Comparison of ENCODE assay signal across 8 cellular contexts in the genomic region with DNA sequence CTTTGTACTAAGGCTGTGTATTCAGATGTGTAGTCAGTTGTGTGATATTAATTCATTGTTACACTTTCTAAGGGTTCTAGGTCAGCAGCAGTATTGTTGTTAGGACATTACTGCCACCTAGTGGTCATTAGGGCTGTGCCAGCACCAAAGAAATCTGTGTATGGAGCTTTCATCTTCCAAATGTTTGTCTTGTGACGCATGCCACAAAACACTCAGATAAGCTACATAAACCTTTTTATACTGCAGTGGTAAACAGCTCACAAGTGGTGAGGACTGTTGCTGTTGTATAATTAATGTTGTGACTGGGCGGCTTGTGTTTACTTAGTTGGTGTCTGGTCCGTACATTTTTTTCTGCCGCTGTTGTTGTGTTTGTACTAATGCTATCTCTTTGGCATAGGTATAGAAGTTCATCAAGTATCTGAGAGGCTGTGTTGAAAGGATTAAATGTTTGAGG. TPM values are rescaled to one million over a fixed set of nuclear protein-coding genes. Genes with fewer than 3 reads are reported as not detected.
DNase-seq lines count a peak whose midpoint lies in the region; ATAC-seq and TF ChIP-seq lines count a peak whose summit lies in the region.

No MANE protein-coding gene starts in this region.

- no peaks in the 10 kb centered on the region for H3K36me3 ChIP-seq in heart left ventricle

- H3K27me3 ChIP-seq in heart left ventricle: no peaks in the 10 kb centered on the region

- ATAC-seq in GM21619 (IDR thresholded peaks at IDR 0.05; ENCODE audit: unreplicated experiment) (peak; percentile 56), heart left ventricle (peak; percentile 77 to 90 (median 88)), HG03139 (IDR thresholded peaks at IDR 0.05; ENCODE audit: unreplicated experiment) (no peak)
- ATAC-seq in activated naive CD8-positive, alpha-beta T cell treated with anti-CD3 and anti-CD28 coated beads, Interleukin-2, amount 50 U/mL, for 24 hours: peak; percentile 20

- intact Hi-C loops in heart left ventricle (cut with DNase I): loop anchor here (1.0 to 10.0 kb wide), 11 partner anchors 50 to 368 kb away; a partner anchor contains a TSS

- peak; percentile 89 to 97 (median 94) for TF ChIP-seq CTCF in heart left ventricle (IDR thresholded peaks at IDR 0.05)

- peak overlapping the region in 5 of 12 donors; percentile 8 to 28 (median 10) for H3K4me3 ChIP-seq in heart left ventricle

- peaks cover 3% of the 10 kb centered on the region for H3K27me3 Mint-ChIP-seq in activated naive CD8-positive, alpha-beta T cell treated with anti-CD3 and anti-CD28 coated beads, Interleukin-2, amount 50 U/mL, for 24 hours

- DNase-seq in DMS79 treated with DMSO at 0.1 percent for 48 hours (lab: John Stamatoyannopoulos, UW) (peak; percentile 57), M059J (ENCODE audit: low read depth) (peak; percentile 93), SKM-1 (lab: John Stamatoyannopoulos, UW; ENCODE audit: unreplicated experiment) (peak; percentile 27), heart left ventricle (peak in 4 of 5 donors; percentile 40 to 60 (median 50)), renal cortical epithelial cell (ENCODE audit: low read depth) (peak; percentile 84)
- DNase-seq in activated naive CD8-positive, alpha-beta T cell treated with anti-CD3 and anti-CD28 coated beads, Interleukin-2, amount 50 U/mL, for 24 hours: peak; percentile 63

- H3K4me1 ChIP-seq in heart left ventricle: peaks cover 0 to 71% (median 2%) of the 10 kb centered on the region in 12 donors

- TF ChIP-seq POLR2A in heart left ventricle (IDR thresholded peaks at IDR 0.05): no peak

- no peak overlapping the region for H3K27ac Mint-ChIP-seq in activated naive CD8-positive, alpha-beta T cell treated with anti-CD3 and anti-CD28 coated beads, Interleukin-2, amount 50 U/mL, for 24 hours

- peak overlapping the region in 1 of 12 donors; percentile 61 for H3K27ac ChIP-seq in heart left ventricle

- peaks cover 4% of the 10 kb centered on the region for H3K36me3 Mint-ChIP-seq in activated naive CD8-positive, alpha-beta T cell treated with anti-CD3 and anti-CD28 coated beads, Interleukin-2, amount 50 U/mL, for 24 hours (ENCODE audit: low read depth)

- H3K9me3 Mint-ChIP-seq in activated naive CD8-positive, alpha-beta T cell treated with anti-CD3 and anti-CD28 coated beads, Interleukin-2, amount 50 U/mL, for 24 hours: no peaks in the 10 kb centered on the region

- no peak overlapping the region for H3K4me3 Mint-ChIP-seq in activated naive CD8-positive, alpha-beta T cell treated with anti-CD3 and anti-CD28 coated beads, Interleukin-2, amount 50 U/mL, for 24 hours

- peaks cover 0 to 11% (median 0%) of the 10 kb centered on the region in 12 donors for H3K9me3 ChIP-seq in heart left ventricle

- 30 to 42% (median 37%) methylated on average over 4 of the region's 4 CpGs for WGBS in heart left ventricle, 4 donors

- H3K4me1 Mint-ChIP-seq in activated naive CD8-positive, alpha-beta T cell treated with anti-CD3 and anti-CD28 coated beads, Interleukin-2, amount 50 U/mL, for 24 hours: peaks cover 93% of the 10 kb centered on the region

RNA-seq across cellular contexts. Expression of a gene that starts 51.7 kb away (rescaled TPM):
- 6.8 and 6.9 TPM in 2 replicates for total RNA-seq in M059J (2014; rRNA removed; shearing (Covaris generic))
- total RNA-seq in heart left ventricle (100 to 1,000 TPM in 2 of 9 donors, 10 to 100 TPM in 7; 40.6 to 175 (median 61.7) TPM), renal cortical epithelial cell (6.8 and 8.2 TPM in 2 replicates)
- 10 to 100 TPM; 37.0 to 60.6 TPM for polyA plus RNA-seq in heart left ventricle

Comparison
In these comparisons a context has a peak if more than half of its experiments do, and no peak if none do; other contexts are left out.
1. DNase-seq: peak in every context shown above with its lines; median percentile 93 in M059J; 84 in renal cortical epithelial cell; 63 in activated naive CD8-positive, alpha-beta T cell treated with anti-CD3 and anti-CD28 coated beads, Interleukin-2, amount 50 U/mL, for 24 hours; 57 in DMS79 treated with DMSO at 0.1 percent for 48 hours; 50 in heart left ventricle; 27 in SKM-1.